In the genomic region with DNA sequence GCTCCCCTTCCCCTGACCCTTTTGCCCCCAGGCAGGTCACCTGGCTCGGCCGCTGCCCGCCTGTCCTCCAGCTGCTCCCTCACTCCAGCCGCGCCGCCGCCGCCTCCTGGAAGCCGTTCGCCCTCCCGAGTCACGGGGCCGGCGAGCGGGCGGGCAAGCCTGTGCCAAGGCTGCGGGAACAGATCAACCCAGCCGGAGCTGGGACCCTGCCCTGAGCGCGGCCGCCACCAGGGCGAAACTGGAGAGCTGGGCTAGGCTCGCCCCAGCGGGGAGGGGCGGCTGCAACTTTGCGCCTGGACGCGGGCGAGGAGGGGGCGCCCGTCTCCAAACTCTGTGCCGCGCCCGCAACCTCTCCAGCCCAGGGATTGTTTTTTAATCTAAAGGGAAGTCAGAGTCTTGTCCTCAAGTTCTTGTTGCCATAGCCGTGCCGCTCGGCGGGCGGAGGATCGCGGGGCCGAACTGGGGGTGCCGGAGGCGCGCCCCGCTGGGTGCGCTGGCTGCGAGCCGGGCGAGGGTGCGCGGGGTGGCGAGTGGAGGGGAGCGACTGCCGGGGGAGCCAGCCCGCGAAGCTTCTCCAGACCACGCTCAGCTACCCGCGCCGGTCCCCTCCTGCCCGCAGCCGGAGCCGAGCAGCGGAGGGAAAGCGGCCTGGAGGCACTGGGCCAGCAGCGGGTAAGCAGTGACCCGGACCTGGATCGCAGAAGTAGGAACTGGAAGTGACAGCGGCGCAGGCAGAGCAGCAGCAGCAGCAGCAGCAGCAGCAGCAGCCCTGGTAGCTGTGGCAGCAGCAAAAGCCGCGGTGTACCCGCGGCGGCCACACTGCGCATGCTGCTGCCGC, we compare ENCODE assay signal across 1 cellular context.
TF ChIP-seq lines count a peak whose summit lies in the region.

No MANE protein-coding gene starts in this region.

TF ChIP-seq in SK-N-SH, 30 proteins besides CTCF, POLR2A, EP300 and RAD21 (continued from another document):
- TF ChIP-seq GABPA (IDR thresholded peaks at IDR 0.05; ENCODE audit: low read depth) = 0 out of 2 replicates have a peak, but pooled peaks have one; percentile 27
- TF ChIP-seq RXRA (IDR thresholded peaks at IDR 0.05; ENCODE audit: borderline replicate concordance, low read depth) = no peak
- no peak for TF ChIP-seq ZBTB33 (IDR thresholded peaks at IDR 0.05; ENCODE audit: borderline replicate concordance, low read depth)
- peak; percentile 26; the same call in 1 of the 2 replicates for TF ChIP-seq NFIC (IDR thresholded peaks at IDR 0.05; ENCODE audit: borderline replicate concordance)
- no peak for TF ChIP-seq POLR2AphosphoS5 (IDR thresholded peaks at IDR 0.05; ENCODE audit: low read depth, low read length)
TF ChIP-seq in SK-N-SH: peak in this region for 3.
